Comparison of ENCODE assay signal across 8 cellular contexts in genomic region chr19:58572818-58573657, GRCh38. TPM values are rescaled to one million over a fixed set of nuclear protein-coding genes. Genes with fewer than 3 reads are reported as not detected.
DNase-seq lines count a peak whose midpoint lies in the region; ATAC-seq and TF ChIP-seq lines count a peak whose summit lies in the region.

MZF1 (minus strand) TSS chr19:58573335; CDS start chr19:58571389, 1,946 bp downstream.

- no peaks in the 10 kb centered on the region for H3K9me3 Mint-ChIP-seq in activated CD4-positive, alpha-beta memory T cell treated with anti-CD3 and anti-CD28 coated beads, Interleukin-2, amount 10 ng/mL, durations not matched to agents 7 days and 5 days

- no peak for TF ChIP-seq CTCF in HL-60 (IDR thresholded peaks at IDR 0.05; ENCODE audit: insufficient read depth, low read length)

- in situ Hi-C loops in endometrial microvascular endothelial cells (cut with HindIII; ENCODE audit: inconsistent ontology term, low pct_unique_long_range_greater_than_20kb, low sequenced_read_pairs), result no loop called here

- peak; percentile 96 for DNase-seq in AG20443 (ENCODE audit: low spot score)
- DNase-seq in HL-60 (ENCODE audit: low read depth in 1 of 2, low spot score in 1 of 2), result peak; percentile 100
- DNase-seq in activated CD4-positive, alpha-beta memory T cell treated with anti-CD3 and anti-CD28 coated beads, Interleukin-2, amount 10 ng/mL, durations not matched to agents 7 days and 5 days, result peak; percentile 100
- DNase-seq in stimulated activated CD8-positive, alpha-beta memory T cell treated with anti-CD3 and anti-CD28 coated beads, Interleukin-4, amount 100 ng/mL, for 24 hours (ENCODE audit: low read depth), result peak; percentile 99
- DNase-seq in GDM1 (lab: John Stamatoyannopoulos, UW), result no peak

- no peaks in the 10 kb centered on the region for H3K9me3 ChIP-seq in mononuclear cell (ENCODE audit: low read depth, low read length)

- peak within 1 kb of the TSS; percentile 83 for H3K4me3 Mint-ChIP-seq in activated CD4-positive, alpha-beta memory T cell treated with anti-CD3 and anti-CD28 coated beads, Interleukin-2, amount 10 ng/mL, durations not matched to agents 7 days and 5 days

- peak within 1 kb of the TSS; percentile 97 for H3K27ac Mint-ChIP-seq in activated CD4-positive, alpha-beta memory T cell treated with anti-CD3 and anti-CD28 coated beads, Interleukin-2, amount 10 ng/mL, durations not matched to agents 7 days and 5 days

- H3K4me1 Mint-ChIP-seq in activated CD4-positive, alpha-beta memory T cell treated with anti-CD3 and anti-CD28 coated beads, Interleukin-2, amount 10 ng/mL, durations not matched to agents 7 days and 5 days, result peaks cover 52% of the 10 kb centered on the region

- H3K27ac ChIP-seq in HL-60 (replicated peaks), result peak within 1 kb of the TSS; percentile 99

- H3K4me3 ChIP-seq in HL-60 (replicated peaks; ENCODE audit: insufficient read depth, low read length) (peak within 1 kb of the TSS; percentile 53), mononuclear cell (ENCODE audit: low read length) (peak within 1 kb of the TSS; percentile 59)

- ATAC-seq in GM19438 (IDR thresholded peaks at IDR 0.05; ENCODE audit: low read depth, unreplicated experiment), result peak; percentile 49

- CTCF ChIA-PET in activated CD4-positive, alpha-beta memory T cell treated with anti-CD3 and anti-CD28 coated beads, Interleukin-2, amount 10 ng/mL, durations not matched to agents 7 days and 5 days (lab: Charles Lee), result interaction anchor here (1.0 to 2.4 kb wide), 2 partner anchors 53 to 59 kb away, joined by 3 to 11 read pairs; partner anchors contain the start of gene ZBTB45

- H3K27me3 Mint-ChIP-seq in activated CD4-positive, alpha-beta memory T cell treated with anti-CD3 and anti-CD28 coated beads, Interleukin-2, amount 10 ng/mL, durations not matched to agents 7 days and 5 days, result no peaks in the 10 kb centered on the region

- peaks cover 25% of the 10 kb centered on the region for H3K36me3 Mint-ChIP-seq in activated CD4-positive, alpha-beta memory T cell treated with anti-CD3 and anti-CD28 coated beads, Interleukin-2, amount 10 ng/mL, durations not matched to agents 7 days and 5 days (ENCODE audit: low read depth)

- peaks cover 35% of the 10 kb centered on the region for H3K4me1 ChIP-seq in mononuclear cell (ENCODE audit: insufficient read depth, low read length)

- no peaks in the 10 kb centered on the region for H3K27me3 ChIP-seq in HL-60 (ENCODE audit: insufficient read depth, poor library complexity, severe bottlenecking)
- H3K27me3 ChIP-seq in mononuclear cell (ENCODE audit: insufficient read depth, low read length), result no peaks in the 10 kb centered on the region

- POLR2A ChIA-PET in activated CD4-positive, alpha-beta memory T cell treated with anti-CD3 and anti-CD28 coated beads, Interleukin-2, amount 10 ng/mL, durations not matched to agents 7 days and 5 days (lab: Charles Lee), result interaction anchor here (1.3 to 3.2 kb wide), 4 partner anchors 11 to 54 kb away, joined by 3 to 46 read pairs (median 9); partner anchors contain the start of genes CHMP2A and ZBTB45

RNA-seq across cellular contexts. Expression of gene MZF1, which starts in this region (rescaled TPM):
- 10 to 100 TPM; 21.6 to 22.9 TPM for total RNA-seq in activated CD4-positive, alpha-beta memory T cell treated with anti-CD3 and anti-CD28 coated beads, Interleukin-2, amount 10 ng/mL, durations not matched to agents 7 days and 5 days
- total RNA-seq in endometrial microvascular endothelial cells (ENCODE audit: inconsistent ontology term), result 12.7 TPM
- total RNA-seq in mononuclear cell, result 11.4 TPM
